In genomic region chr17:45218895-45219661, GRCh38 we compare ENCODE assay signal across 8 cellular contexts. TPM values are rescaled to one million over a fixed set of nuclear protein-coding genes. Genes with fewer than 3 reads are reported as not detected.
DNase-seq lines count a peak whose midpoint lies in the region; ATAC-seq and TF ChIP-seq lines count a peak whose summit lies in the region.

No MANE protein-coding gene starts in this region.

- peaks cover 7% of the 10 kb centered on the region for H3K4me1 Mint-ChIP-seq in neural progenitor cell

- H3K36me3 ChIP-seq in Loucy (ENCODE audit: insufficient read depth, low read length) (no peaks in the 10 kb centered on the region), fibroblast of lung (ENCODE audit: control insufficient read depth, insufficient read depth, low read length) (no peaks in the 10 kb centered on the region), neural progenitor cell (no peaks in the 10 kb centered on the region)

- H3K9me2 ChIP-seq in Loucy (replicated peaks; ENCODE audit: low read depth, low read length), result no peaks in the 10 kb centered on the region

- H3K9me3 Mint-ChIP-seq in neural progenitor cell, result no peaks in the 10 kb centered on the region

- H3K4me1 ChIP-seq in Loucy (ENCODE audit: insufficient read depth, low read length, poor library complexity, severe bottlenecking) (peaks cover 32% of the 10 kb centered on the region), fibroblast of lung (ENCODE audit: control insufficient read depth, extremely low read depth, insufficient read depth, low read length) (no peaks in the 10 kb centered on the region), neural progenitor cell (peaks cover 7% of the 10 kb centered on the region)

- no peak overlapping the region for H3K27ac Mint-ChIP-seq in neural progenitor cell

- peaks cover 43% of the 10 kb centered on the region for H3K27me3 Mint-ChIP-seq in neural progenitor cell (ENCODE audit: insufficient read depth, low read depth)

- H3K36me3 Mint-ChIP-seq in neural progenitor cell, result no peaks in the 10 kb centered on the region

- H3K4me3 Mint-ChIP-seq in neural progenitor cell, result peak overlapping the region; percentile 41

- TF ChIP-seq CTCF in Loucy (conservative IDR thresholded peaks at IDR 0.05; ENCODE audit: low read length), result peak; percentile 95
- TF ChIP-seq CTCF in fibroblast of lung (conservative IDR thresholded peaks at IDR 0.05 in 1 of 2, IDR thresholded peaks at IDR 0.05 in 1 of 2; ENCODE audit: low read depth in 1 of 2, low read length in 2 of 2), result peak; percentile 86 to 94
- TF ChIP-seq CTCF in neural progenitor cell (IDR thresholded peaks at IDR 0.05), result peak; percentile 88

- H3K27ac ChIP-seq in fibroblast of lung (ENCODE audit: insufficient read depth, low read length), result no peak overlapping the region
- H3K27ac ChIP-seq in neural progenitor cell, result no peak overlapping the region

- peaks cover 21% of the 10 kb centered on the region for H4K20me1 ChIP-seq in Loucy (ENCODE audit: insufficient read depth, low read length, poor library complexity, severe bottlenecking)
- no peaks in the 10 kb centered on the region for H4K20me1 ChIP-seq in fibroblast of lung (ENCODE audit: control insufficient read depth, extremely low read depth, insufficient read depth, low read length)
- peaks cover 4% of the 10 kb centered on the region for H4K20me1 ChIP-seq in neural progenitor cell (ENCODE audit: low read depth)

- peaks cover 11% of the 10 kb centered on the region for H3F3A ChIP-seq in Loucy (ENCODE audit: low read depth)
- H3F3A ChIP-seq in neural progenitor cell (ENCODE audit: low read depth), result peaks cover 13% of the 10 kb centered on the region

- H3K9me3 ChIP-seq in Loucy (ENCODE audit: insufficient read depth, low read depth, low read length), result no peaks in the 10 kb centered on the region
- no peaks in the 10 kb centered on the region for H3K9me3 ChIP-seq in fibroblast of lung (ENCODE audit: control insufficient read depth, insufficient read depth, low read depth, low read length)
- H3K9me3 ChIP-seq in neural progenitor cell (ENCODE audit: low read depth), result no peaks in the 10 kb centered on the region

- H3K4me2 ChIP-seq in Loucy (ENCODE audit: low read depth, low read length, poor library complexity, severe bottlenecking) (peak overlapping the region; percentile 95), fibroblast of lung (ENCODE audit: extremely low read depth, insufficient read depth, low read length) (no peak overlapping the region), neural progenitor cell (no peak overlapping the region)

- H3K4me3 ChIP-seq in Loucy (ENCODE audit: low read length, poor library complexity, severe bottlenecking) (peak overlapping the region; percentile 87), fibroblast of lung (replicated peaks in 1 of 4; ENCODE audit: control extremely low read depth in 1 of 4, insufficient read depth in 1 of 4, low read depth in 3 of 4, low read length in 4 of 4) (no peak overlapping the region), neural progenitor cell (no peak overlapping the region)

- H3K9ac ChIP-seq in Loucy (ENCODE audit: low read depth, low read length, poor library complexity, severe bottlenecking), result peak overlapping the region; percentile 20
- H3K9ac ChIP-seq in fibroblast of lung (ENCODE audit: insufficient read depth, low read length), result no peak overlapping the region
- H3K9ac ChIP-seq in neural progenitor cell, result no peak overlapping the region

- no peak overlapping the region for H2AFZ ChIP-seq in Loucy (ENCODE audit: low read length)
- no peak overlapping the region for H2AFZ ChIP-seq in fibroblast of lung (ENCODE audit: low read length)
- no peak overlapping the region for H2AFZ ChIP-seq in neural progenitor cell (replicated peaks)

- no peak for ATAC-seq in HG03135 (IDR thresholded peaks at IDR 0.05; ENCODE audit: unreplicated experiment)

- DNase-seq in DMS53 (lab: John Stamatoyannopoulos, UW), result peak; percentile 88
- DNase-seq in RPMI8226, result peak; percentile 81
- peak; percentile 71 for DNase-seq in activated T-helper 1 cell treated with Interleukin-2 at 50 U/mL for 16 hours (ENCODE audit: low read depth)
- peak; percentile 53 to 84 for DNase-seq in fibroblast of lung (ENCODE audit: low read depth in 2 of 2)
- DNase-seq in neural progenitor cell (ENCODE audit: low spot score), result peak; percentile 86
- peak; percentile 96 for DNase-seq in superior temporal gyrus (ENCODE audit: extremely low spot score)

- H3K27me3 ChIP-seq in Loucy (ENCODE audit: insufficient read depth, low read length, poor library complexity, severe bottlenecking), result no peaks in the 10 kb centered on the region
- H3K27me3 ChIP-seq in fibroblast of lung (ENCODE audit: control insufficient read depth, insufficient read depth, low read length), result peaks cover 22% of the 10 kb centered on the region
- H3K27me3 ChIP-seq in neural progenitor cell, result peaks cover 57% of the 10 kb centered on the region

- peaks cover 54% of the 10 kb centered on the region for H3K79me2 ChIP-seq in Loucy (ENCODE audit: insufficient read depth, low read length)
- no peaks in the 10 kb centered on the region for H3K79me2 ChIP-seq in fibroblast of lung (ENCODE audit: control insufficient read depth, insufficient read depth, low read length)
- no peaks in the 10 kb centered on the region for H3K79me2 ChIP-seq in neural progenitor cell (ENCODE audit: low read depth)

RNA-seq across cellular contexts. Expression of gene FMNL1, which starts 2.6 kb away (rescaled TPM):
- total RNA-seq in fibroblast of lung, result 2.8 and 3.1 TPM in 2 replicates
- polyA plus RNA-seq in fibroblast of lung, result 1.1 and 1.9 TPM in 2 replicates
- polyA plus RNA-seq in fibroblast of lung (2012), result 2.6 and 6.2 TPM in 2 replicates
- 11.4 and 13.4 TPM in 2 replicates for polyA minus RNA-seq in fibroblast of lung (ENCODE audit: low replicate concordance)
- 2.0 and 2.4 TPM in 2 replicates for total RNA-seq in neural progenitor cell (ENCODE audit: low replicate concordance)

RNA-seq across cellular contexts. Expression of gene SPATA32, which starts 42.8 kb away (rescaled TPM):
- total RNA-seq in fibroblast of lung, result not detected in 2 replicates
- polyA plus RNA-seq in fibroblast of lung, result not detected in 2 replicates
- polyA plus RNA-seq in fibroblast of lung (2012), result not detected in 2 replicates
- not detected in 2 replicates for polyA minus RNA-seq in fibroblast of lung (ENCODE audit: low replicate concordance)
- total RNA-seq in neural progenitor cell (ENCODE audit: low replicate concordance), result not detected in 2 replicates

RNA-seq across cellular contexts. Expression of gene HEXIM2, which starts 57.4 kb away (rescaled TPM):
- total RNA-seq in fibroblast of lung (12.8 and 18.7 TPM in 2 replicates), neural progenitor cell (ENCODE audit: low replicate concordance) (4.6 and 9.1 TPM in 2 replicates)
- polyA plus RNA-seq in fibroblast of lung, result 1.9 and 2.7 TPM in 2 replicates
- polyA plus RNA-seq in fibroblast of lung (2012), result 4.3 and 6.4 TPM in 2 replicates
- 2.0 and 7.2 TPM in 2 replicates for polyA minus RNA-seq in fibroblast of lung (ENCODE audit: low replicate concordance)
